19 cellular contexts compared by ENCODE assay signal in genomic region chr11:118349475-118349874, GRCh38. TPM values are rescaled to one million over a fixed set of nuclear protein-coding genes. Genes with fewer than 3 reads are reported as not detected.
DNase-seq lines count a peak whose midpoint lies in the region; ATAC-seq and TF ChIP-seq lines count a peak whose summit lies in the region.
"Had no signal": no experiment of that assay in that cellular context is flagged by ENCODE, and none has a peak within 500 bp of the region (broad histone marks: within the 10 kb centered on the region; RNA-seq: fewer than 3 reads in every experiment).

No MANE protein-coding gene starts in this region.

- H3K4me3 Mint-ChIP-seq in activated T-cell treated with anti-CD3 and anti-CD28 coated beads, Interleukin-2, amount 50 U/mL, for 24 hours, result no peak overlapping the region
- peak overlapping the region; percentile 0 for H3K4me3 Mint-ChIP-seq in CD8-positive, alpha-beta T cell
- H3K4me3 Mint-ChIP-seq in T-cell, result peak overlapping the region in 1 of 3 donors; percentile 85
- no peak overlapping the region for H3K4me3 Mint-ChIP-seq in activated naive CD8-positive, alpha-beta T cell treated with anti-CD3 and anti-CD28 coated beads, Interleukin-2, amount 10 ng/mL, durations not matched to agents 7 days and 5 days

- no peaks in the 10 kb centered on the region for H3K9me3 Mint-ChIP-seq in activated T-cell treated with anti-CD3 and anti-CD28 coated beads, Interleukin-2, amount 50 U/mL, for 24 hours
- H3K9me3 Mint-ChIP-seq in CD8-positive, alpha-beta T cell, result no peaks in the 10 kb centered on the region
- H3K9me3 Mint-ChIP-seq in T-cell, result no peaks in the 10 kb centered on the region
- H3K9me3 Mint-ChIP-seq in activated naive CD8-positive, alpha-beta T cell treated with anti-CD3 and anti-CD28 coated beads, Interleukin-2, amount 10 ng/mL, durations not matched to agents 7 days and 5 days, result no peaks in the 10 kb centered on the region

- H3K4me1 Mint-ChIP-seq in activated T-cell treated with anti-CD3 and anti-CD28 coated beads, Interleukin-2, amount 50 U/mL, for 24 hours (ENCODE audit: low read depth), result peaks cover 60% of the 10 kb centered on the region
- peaks cover 73% of the 10 kb centered on the region for H3K4me1 Mint-ChIP-seq in CD8-positive, alpha-beta T cell (ENCODE audit: low read depth)
- peaks cover 63 to 68% (median 63%) of the 10 kb centered on the region in 3 donors for H3K4me1 Mint-ChIP-seq in T-cell
- peaks cover 50% of the 10 kb centered on the region for H3K4me1 Mint-ChIP-seq in activated naive CD8-positive, alpha-beta T cell treated with anti-CD3 and anti-CD28 coated beads, Interleukin-2, amount 10 ng/mL, durations not matched to agents 7 days and 5 days

- TF ChIP-seq CTCF in CD8-positive, alpha-beta T cell (IDR thresholded peaks at IDR 0.05), result no peak

- no peaks in the 10 kb centered on the region for H3K9me3 ChIP-seq in CD8-positive, alpha-beta T cell (ENCODE audit: low read length)

- CTCF ChIA-PET in CD8-positive, alpha-beta T cell (lab: Charles Lee), result interaction anchor here (1.3 to 6.6 kb wide), 2 partner anchors 10 to 151 kb away, joined by 3 to 43 read pairs; partner anchors contain the start of gene UBE4A
- CTCF ChIA-PET in T-cell (lab: Charles Lee), result interaction anchor here in 1 of 2 donors (1.0 kb wide), 1 partner anchor 44 kb away, joined by 3 read pairs; no protein-coding TSS in a partner anchor

- H3K27ac Mint-ChIP-seq in activated T-cell treated with anti-CD3 and anti-CD28 coated beads, Interleukin-2, amount 50 U/mL, for 24 hours, result peak overlapping the region; percentile 85
- peak overlapping the region; percentile 99 for H3K27ac Mint-ChIP-seq in CD8-positive, alpha-beta T cell
- H3K27ac Mint-ChIP-seq in T-cell, result peak overlapping the region; percentile 93 to 100
- H3K27ac Mint-ChIP-seq in activated naive CD8-positive, alpha-beta T cell treated with anti-CD3 and anti-CD28 coated beads, Interleukin-2, amount 10 ng/mL, durations not matched to agents 7 days and 5 days, result peak overlapping the region; percentile 44

- no peaks in the 10 kb centered on the region for H3K27me3 ChIP-seq in CD8-positive, alpha-beta T cell (ENCODE audit: insufficient read depth, low read length)

- no peak overlapping the region for H3K27ac ChIP-seq in CD8-positive, alpha-beta T cell (ENCODE audit: low read depth, low read length)
- H3K27ac ChIP-seq in substantia nigra (ENCODE audit: low read depth, low read length, poor library complexity, severe bottlenecking), result no peak overlapping the region
- H3K27ac ChIP-seq: PC-9 had no signal

- intact Hi-C loops in CD8-positive, alpha-beta T cell (cut with DNase I, micrococcal nuclease), result no loop called here

- H3K4me1 ChIP-seq in CD8-positive, alpha-beta T cell (ENCODE audit: insufficient read depth, low read length), result peaks cover 44% of the 10 kb centered on the region

- no peaks in the 10 kb centered on the region for H3K27me3 Mint-ChIP-seq in activated T-cell treated with anti-CD3 and anti-CD28 coated beads, Interleukin-2, amount 50 U/mL, for 24 hours
- H3K27me3 Mint-ChIP-seq in CD8-positive, alpha-beta T cell (ENCODE audit: low read depth), result no peaks in the 10 kb centered on the region
- no peaks in the 10 kb centered on the region for H3K27me3 Mint-ChIP-seq in T-cell
- H3K27me3 Mint-ChIP-seq in activated naive CD8-positive, alpha-beta T cell treated with anti-CD3 and anti-CD28 coated beads, Interleukin-2, amount 10 ng/mL, durations not matched to agents 7 days and 5 days, result no peaks in the 10 kb centered on the region

- DNase-seq in activated T-cell treated with anti-CD3 and anti-CD28 coated beads, Interleukin-2, amount 50 U/mL, for 24 hours, result no peak
- DNase-seq in activated T-cell treated with anti-CD3 and anti-CD28 coated beads for 4 hours, result no peak
- DNase-seq in CD8-positive, alpha-beta T cell, result no peak
- no peak for DNase-seq in T-cell
- no peak for DNase-seq in activated naive CD8-positive, alpha-beta T cell treated with anti-CD3 and anti-CD28 coated beads, Interleukin-2, amount 10 ng/mL, durations not matched to agents 7 days and 5 days
- DNase-seq in substantia nigra (lab: John Stamatoyannopoulos, UW), result no peak
- no peak for DNase-seq in CD1c-positive myeloid dendritic cell (ENCODE audit: extremely low spot score)
- DNase-seq in NCI-H510A (lab: John Stamatoyannopoulos, UW), result no peak
- DNase-seq: AML-193, IMR-90, NCI-H1417 treated with DMSO at 0.1 percent for 48 hours, NCI-H2029, NCI-H226, NCI-H526 treated with DMSO at 0.1 percent for 48 hours, PC-9 had no signal

- ATAC-seq in CD8-positive, alpha-beta T cell, result peak; percentile 12
- ATAC-seq in T-cell (replicated peaks in 1 of 4), result no peak
- ATAC-seq in activated naive CD8-positive, alpha-beta T cell treated with anti-CD3 and anti-CD28 coated beads, Interleukin-2, amount 10 ng/mL, durations not matched to agents 7 days and 5 days (ENCODE audit: low read depth), result no peak
- ATAC-seq: HCT116 had no signal

- POLR2A ChIA-PET in CD8-positive, alpha-beta T cell (lab: Charles Lee), result interaction anchor here (1.5 kb wide), 1 partner anchor 11 kb away, joined by 6 read pairs; no protein-coding TSS in a partner anchor
- POLR2A ChIA-PET in T-cell (lab: Charles Lee), result no interaction called here
- POLR2A ChIA-PET in activated naive CD8-positive, alpha-beta T cell treated with anti-CD3 and anti-CD28 coated beads, Interleukin-2, amount 10 ng/mL, durations not matched to agents 7 days and 5 days (lab: Charles Lee), result no interaction called here

- H3K36me3 ChIP-seq in CD8-positive, alpha-beta T cell (ENCODE audit: insufficient read depth, low read length), result peaks cover 44% of the 10 kb centered on the region

- H3K4me3 ChIP-seq in CD8-positive, alpha-beta T cell (ENCODE audit: low read depth, low read length), result no peak overlapping the region
- H3K4me3 ChIP-seq: PC-9 had no signal

- peaks cover 94% of the 10 kb centered on the region for H3K36me3 Mint-ChIP-seq in activated T-cell treated with anti-CD3 and anti-CD28 coated beads, Interleukin-2, amount 50 U/mL, for 24 hours (ENCODE audit: low read depth)
- H3K36me3 Mint-ChIP-seq in CD8-positive, alpha-beta T cell, result peaks cover 88% of the 10 kb centered on the region
- peaks cover 54% of the 10 kb centered on the region for H3K36me3 Mint-ChIP-seq in T-cell
- H3K36me3 Mint-ChIP-seq in activated naive CD8-positive, alpha-beta T cell treated with anti-CD3 and anti-CD28 coated beads, Interleukin-2, amount 10 ng/mL, durations not matched to agents 7 days and 5 days, result peaks cover 48% of the 10 kb centered on the region

RNA-seq across cellular contexts. Expression of gene CD3G, which starts 5.3 kb away (rescaled TPM):
- total RNA-seq in CD8-positive, alpha-beta T cell, result 10 to 100 TPM; 88.8 to 98.6 TPM
- 100 to 1,000 TPM; 170 to 215 (median 189) TPM for total RNA-seq in T-cell
- total RNA-seq in activated naive CD8-positive, alpha-beta T cell treated with anti-CD3 and anti-CD28 coated beads, Interleukin-2, amount 10 ng/mL, durations not matched to agents 7 days and 5 days, result 100 to 1,000 TPM; 199 to 212 TPM
- total RNA-seq: Daoy, HT-29, IMR-90, LHCN-M2, PC-9 had no signal

RNA-seq across cellular contexts. Expression of gene CD3D, which starts 7.0 kb away (rescaled TPM):
- total RNA-seq in CD8-positive, alpha-beta T cell, result 100 to 1,000 TPM; 244 to 265 TPM
- total RNA-seq in T-cell, result 100 to 1,000 TPM; 290 to 409 (median 361) TPM
- 100 to 1,000 TPM; 424 to 433 TPM for total RNA-seq in activated naive CD8-positive, alpha-beta T cell treated with anti-CD3 and anti-CD28 coated beads, Interleukin-2, amount 10 ng/mL, durations not matched to agents 7 days and 5 days
- total RNA-seq: HT-29, IMR-90, LHCN-M2, PC-9 had no signal

RNA-seq across cellular contexts. Expression of gene UBE4A, which starts 9.9 kb away (rescaled TPM):
- 10 to 100 TPM; 53.7 to 57.5 TPM for total RNA-seq in CD8-positive, alpha-beta T cell
- 10 to 100 TPM; 40.7 to 44.9 (median 41.8) TPM for total RNA-seq in T-cell
- total RNA-seq in activated naive CD8-positive, alpha-beta T cell treated with anti-CD3 and anti-CD28 coated beads, Interleukin-2, amount 10 ng/mL, durations not matched to agents 7 days and 5 days, result 10 to 100 TPM; 43.4 to 44.4 TPM

RNA-seq across cellular contexts. Expression of gene CD3E, which starts 44.9 kb away (rescaled TPM):
- 100 to 1,000 TPM; 413 to 436 TPM for total RNA-seq in CD8-positive, alpha-beta T cell
- 100 to 1,000 TPM; 555 to 659 (median 596) TPM for total RNA-seq in T-cell
- 100 to 1,000 TPM; 607 to 630 TPM for total RNA-seq in activated naive CD8-positive, alpha-beta T cell treated with anti-CD3 and anti-CD28 coated beads, Interleukin-2, amount 10 ng/mL, durations not matched to agents 7 days and 5 days
- total RNA-seq: Daoy, HT-29, IMR-90, LHCN-M2, PC-9 had no signal

RNA-seq across cellular contexts. Expression of gene ATP5MG, which starts 51.9 kb away (rescaled TPM):
- total RNA-seq in CD8-positive, alpha-beta T cell, result 100 to 1,000 TPM; 148 to 160 TPM
- total RNA-seq in T-cell, result 100 to 1,000 TPM; 140 to 188 (median 172) TPM
- 100 to 1,000 TPM; 202 to 224 TPM for total RNA-seq in activated naive CD8-positive, alpha-beta T cell treated with anti-CD3 and anti-CD28 coated beads, Interleukin-2, amount 10 ng/mL, durations not matched to agents 7 days and 5 days

Comparison
In these comparisons a context has a peak if more than half of its experiments do, and no peak if none do; other contexts are left out.
1. H3K27ac Mint-ChIP-seq: peak in every context shown above with its lines; median percentile 99 in CD8-positive, alpha-beta T cell; 96 in T-cell; 85 in activated T-cell treated with anti-CD3 and anti-CD28 coated beads, Interleukin-2, amount 50 U/mL, for 24 hours; 44 in activated naive CD8-positive, alpha-beta T cell treated with anti-CD3 and anti-CD28 coated beads, Interleukin-2, amount 10 ng/mL, durations not matched to agents 7 days and 5 days.